In the genomic region with DNA sequence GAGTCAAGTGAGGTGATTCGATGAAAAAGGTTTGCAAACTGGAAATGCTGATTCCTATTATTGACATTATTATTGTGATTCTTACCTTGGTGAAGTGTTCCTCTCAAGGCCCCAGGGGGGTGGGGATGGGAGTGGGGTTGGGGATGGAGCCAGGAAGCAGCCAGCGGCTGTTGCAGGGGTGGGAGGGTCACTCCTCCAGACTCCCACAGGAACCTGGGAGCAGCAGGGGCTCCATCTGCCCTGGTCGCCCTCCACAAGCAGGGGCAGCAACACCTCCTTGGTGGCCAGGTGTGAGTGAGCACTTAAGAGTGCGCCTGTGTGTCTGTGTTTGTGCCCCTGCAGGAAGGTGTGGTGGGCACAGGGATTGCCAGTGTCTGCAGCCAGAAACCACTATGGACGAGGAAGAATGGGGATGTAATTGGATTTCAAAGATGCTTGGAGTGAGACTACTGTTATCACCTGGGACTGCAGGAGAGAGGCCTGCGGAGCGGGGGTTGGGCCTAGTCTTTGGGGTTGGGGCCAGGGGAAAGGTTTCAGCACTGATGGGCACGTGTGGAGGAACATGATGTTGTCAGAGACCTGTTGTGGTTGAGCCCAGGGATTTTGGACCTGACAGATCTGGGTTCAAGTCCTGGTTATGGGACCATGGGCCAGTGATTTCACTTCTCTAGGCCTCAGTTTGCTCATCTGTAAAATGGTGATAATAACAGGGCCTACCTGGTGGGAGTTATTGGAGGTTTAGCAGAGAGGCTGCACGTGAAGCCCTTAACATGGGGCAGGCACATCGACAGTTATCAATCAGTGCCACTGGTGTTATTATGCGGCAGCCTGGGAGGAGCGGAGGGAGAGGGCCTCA, we compare ENCODE assay signal across 12 cellular contexts. TPM values are rescaled to one million over a fixed set of nuclear protein-coding genes. Genes with fewer than 3 reads are reported as not detected.
DNase-seq lines count a peak whose midpoint lies in the region; TF ChIP-seq lines count a peak whose summit lies in the region.
"Had no signal": no experiment of that assay in that cellular context is flagged by ENCODE, and none has a peak within 500 bp of the region (broad histone marks: within the 10 kb centered on the region; RNA-seq: fewer than 3 reads in every experiment).

No MANE protein-coding gene starts in this region.

- H3K4me1 Mint-ChIP-seq in nephron, result peaks cover 42% of the 10 kb centered on the region

- peak overlapping the region in 2 of 3 experiments; percentile 61 to 70 for H3K27ac Mint-ChIP-seq in nephron
- H3K27ac Mint-ChIP-seq: T-helper 2 cell treated with Interferon-gamma antibody and Interleukin-4, amounts not matched to agents 5 μg/mL and 100 μg/mL, for 36 hours had no signal

- no peaks in the 10 kb centered on the region for H3K36me3 Mint-ChIP-seq in nephron (ENCODE audit: low read depth)
- H3K36me3 Mint-ChIP-seq: CD4-positive, CD25-positive, alpha-beta regulatory T cell had no signal

- H3K36me3 ChIP-seq in BLaER1, result no peaks in the 10 kb centered on the region
- H3K36me3 ChIP-seq in H7 (replicated peaks; ENCODE audit: control insufficient read depth, insufficient read depth, low read length), result no peaks in the 10 kb centered on the region
- no peaks in the 10 kb centered on the region for H3K36me3 ChIP-seq in SJCRH30

- peak overlapping the region; percentile 85 for H3K4me2 ChIP-seq in BLaER1

- H3K9ac ChIP-seq in BLaER1, result peak overlapping the region; percentile 66

- no peaks in the 10 kb centered on the region for H3K9me3 Mint-ChIP-seq in nephron
- H3K9me3 Mint-ChIP-seq: CD4-positive, CD25-positive, alpha-beta regulatory T cell; T-helper 2 cell treated with Interferon-gamma antibody and Interleukin-4, amounts not matched to agents 5 μg/mL and 100 μg/mL, for 36 hours had no signal

- H3K27ac ChIP-seq in BLaER1 (peak overlapping the region; percentile 82), SJCRH30 (peak overlapping the region; percentile 24; the same call in 1 of the 2 replicates)
- H3K27ac ChIP-seq: foreskin keratinocyte had no signal

- TF ChIP-seq CTCF in nephron (IDR thresholded peaks at IDR 0.05; ENCODE audit: unreplicated experiment in 3 of 3), result no peak

- H3K9me3 ChIP-seq in BLaER1 (no peaks in the 10 kb centered on the region), SJCRH30 (replicated peaks) (no peaks in the 10 kb centered on the region)

- peak overlapping the region in 2 of 3 experiments; percentile 14 to 46 for H3K4me3 Mint-ChIP-seq in nephron
- H3K4me3 Mint-ChIP-seq: T-helper 2 cell treated with Interferon-gamma antibody and Interleukin-4, amounts not matched to agents 5 μg/mL and 100 μg/mL, for 36 hours had no signal

- H3K4me3 ChIP-seq in BLaER1 (no peak overlapping the region), H7 (ENCODE audit: insufficient read depth, low read depth, low read length) (no peak overlapping the region), SJCRH30 (no peak overlapping the region)

- peak; percentile 70 for DNase-seq in H7
- no peak for DNase-seq in SJCRH30
- DNase-seq in hepatic stellate cell (ENCODE audit: low spot score), result no peak
- no peak for DNase-seq in activated gamma-delta T cell (lab: John Stamatoyannopoulos, UW)
- no peak for DNase-seq in activated CD4-positive, alpha-beta T cell treated with anti-CD3 and anti-CD28 coated beads for 4 hours
- DNase-seq: CD4-positive, CD25-positive, alpha-beta regulatory T cell; effector CD8-positive, alpha-beta T cell; foreskin keratinocyte; NCI-H2081 had no signal

- H3K4me1 ChIP-seq in BLaER1, result peaks cover 85% of the 10 kb centered on the region
- H3K4me1 ChIP-seq in SJCRH30, result peaks cover 18% of the 10 kb centered on the region

- H3K27me3 Mint-ChIP-seq in nephron (ENCODE audit: low read depth), result peaks cover 39% of the 10 kb centered on the region

- peaks cover under 1% of the 10 kb centered on the region; the same call in 1 of the 2 replicates for H4K20me1 ChIP-seq in BLaER1

- no peaks in the 10 kb centered on the region for H3K27me3 ChIP-seq in BLaER1
- peaks cover 2% of the 10 kb centered on the region; the same call in 1 of the 2 replicates for H3K27me3 ChIP-seq in H7 (ENCODE audit: control insufficient read depth, insufficient read depth, low read length)
- H3K27me3 ChIP-seq in SJCRH30, result peaks cover 10% of the 10 kb centered on the region; the same call in 1 of the 2 replicates

RNA-seq across cellular contexts. Expression of gene TP53I11, which starts 3.6 kb away (rescaled TPM):
- 34.6 and 46.9 TPM in 2 replicates for total RNA-seq in H7 (2014; rRNA removed; shearing (Covaris generic))
- 13.4 and 14.7 TPM in 2 replicates for total RNA-seq in SJCRH30 (2014; rRNA removed; shearing (Covaris generic))
